11 cellular contexts compared by ENCODE assay signal in genomic region chr4:145909773-145910172, GRCh38. TPM values are rescaled to one million over a fixed set of nuclear protein-coding genes. Genes with fewer than 3 reads are reported as not detected.
DNase-seq lines count a peak whose midpoint lies in the region; ATAC-seq and TF ChIP-seq lines count a peak whose summit lies in the region.
"Had no signal": no experiment of that assay in that cellular context is flagged by ENCODE, and none has a peak within 500 bp of the region (broad histone marks: within the 10 kb centered on the region; RNA-seq: fewer than 3 reads in every experiment).

No MANE protein-coding gene starts in this region.

- H3K4me3 ChIP-seq in lung: peak overlapping the region; percentile 7
- H3K4me3 ChIP-seq in upper lobe of right lung: peak overlapping the region; percentile 39

- no peaks in the 10 kb centered on the region for H3K9me3 Mint-ChIP-seq in endothelial cell (ENCODE audit: unreplicated experiment)

- H3K4me1 ChIP-seq in lung (ENCODE audit: control insufficient read depth in 2 of 2, insufficient read depth in 2 of 2, low read length in 2 of 2) (peaks cover 4 to 19% of the 10 kb centered on the region in 2 donors), upper lobe of right lung (peaks cover 16% of the 10 kb centered on the region)

- TF ChIP-seq CTCF in endothelial cell (IDR thresholded peaks at IDR 0.05; ENCODE audit: unreplicated experiment) (no peak), lung (IDR thresholded peaks at IDR 0.05; ENCODE audit: control extremely low read depth, extremely low read depth) (no peak), upper lobe of right lung (IDR thresholded peaks at IDR 0.05) (no peak)

- WGBS in lung, 2 donors: 53% methylated on average over 12 of the region's 12 CpGs

- ATAC-seq in HG03095 (IDR thresholded peaks at IDR 0.05; ENCODE audit: unreplicated experiment): peak; percentile 34
- ATAC-seq in lung (ENCODE audit: insufficient read depth, low FRiP score): peak; percentile 42
- ATAC-seq in upper lobe of right lung: peak; percentile 76

- H3K9me3 ChIP-seq in lung (ENCODE audit: control insufficient read depth in 2 of 2, insufficient read depth in 1 of 2, low read length in 1 of 2) (no peaks in the 10 kb centered on the region), upper lobe of right lung (no peaks in the 10 kb centered on the region)
- H3K9me3 ChIP-seq: neutrophil had no signal

- DNase-seq in endothelial cell (ENCODE audit: low spot score): no peak
- peak; percentile 37 for DNase-seq in lung (ENCODE audit: low spot score)
- no peak for DNase-seq in upper lobe of right lung
- no peak for DNase-seq in NCI-H1930 (lab: John Stamatoyannopoulos, UW)
- DNase-seq in DMS153 (lab: John Stamatoyannopoulos, UW): no peak
- no peak for DNase-seq in NCI-H1105 treated with DMSO at 0.1 percent for 48 hours (lab: John Stamatoyannopoulos, UW)
- DNase-seq: activated CD8-positive, alpha-beta memory T cell treated with anti-CD3 and anti-CD28 coated beads, Interleukin-2, amount 50 U/mL, for 4 hours; brain microvascular endothelial cell; NCI-H345 had no signal

- H3K4me1 Mint-ChIP-seq in endothelial cell (ENCODE audit: unreplicated experiment): peaks cover 45% of the 10 kb centered on the region

- no peaks in the 10 kb centered on the region for H3K27me3 ChIP-seq in lung (ENCODE audit: control insufficient read depth, insufficient read depth)
- no peaks in the 10 kb centered on the region for H3K27me3 ChIP-seq in upper lobe of right lung
- H3K27me3 ChIP-seq: brain microvascular endothelial cell, neutrophil had no signal

- H3K27ac ChIP-seq in lung (ENCODE audit: low read depth in 1 of 2, low read length in 1 of 2) (peak overlapping the region; percentile 43 to 80), upper lobe of right lung (peak overlapping the region; percentile 52)
- H3K27ac ChIP-seq: brain microvascular endothelial cell, neutrophil had no signal

- H3K4me3 Mint-ChIP-seq in endothelial cell (ENCODE audit: unreplicated experiment): no peak overlapping the region

- H3K27ac Mint-ChIP-seq in endothelial cell (ENCODE audit: unreplicated experiment): peak overlapping the region; percentile 22

- H3K36me3 ChIP-seq in lung (ENCODE audit: control insufficient read depth in 2 of 2, insufficient read depth in 2 of 2, low read length in 2 of 2) (no peaks in the 10 kb centered on the region), upper lobe of right lung (no peaks in the 10 kb centered on the region)
- H3K36me3 ChIP-seq: brain microvascular endothelial cell, neutrophil had no signal

- H3K27me3 Mint-ChIP-seq in endothelial cell (ENCODE audit: unreplicated experiment): no peaks in the 10 kb centered on the region

- intact Hi-C loops in upper lobe of right lung (cut with DNase I): no loop called here

- peaks cover under 1% of the 10 kb centered on the region for H3K36me3 Mint-ChIP-seq in endothelial cell (ENCODE audit: low read depth, unreplicated experiment)

RNA-seq across cellular contexts. Expression of gene ZNF827, which starts 28.9 kb away (rescaled TPM):
- total RNA-seq in endothelial cell (ENCODE audit: unreplicated experiment) (22.8 TPM), lung (10 to 100 TPM; 12.6 to 27.4 TPM), upper lobe of right lung (11.2 TPM)
- 1 to 10 TPM; 2.7 to 3.7 TPM for polyA plus RNA-seq in lung
